8 cellular contexts compared by ENCODE assay signal in the genomic region with DNA sequence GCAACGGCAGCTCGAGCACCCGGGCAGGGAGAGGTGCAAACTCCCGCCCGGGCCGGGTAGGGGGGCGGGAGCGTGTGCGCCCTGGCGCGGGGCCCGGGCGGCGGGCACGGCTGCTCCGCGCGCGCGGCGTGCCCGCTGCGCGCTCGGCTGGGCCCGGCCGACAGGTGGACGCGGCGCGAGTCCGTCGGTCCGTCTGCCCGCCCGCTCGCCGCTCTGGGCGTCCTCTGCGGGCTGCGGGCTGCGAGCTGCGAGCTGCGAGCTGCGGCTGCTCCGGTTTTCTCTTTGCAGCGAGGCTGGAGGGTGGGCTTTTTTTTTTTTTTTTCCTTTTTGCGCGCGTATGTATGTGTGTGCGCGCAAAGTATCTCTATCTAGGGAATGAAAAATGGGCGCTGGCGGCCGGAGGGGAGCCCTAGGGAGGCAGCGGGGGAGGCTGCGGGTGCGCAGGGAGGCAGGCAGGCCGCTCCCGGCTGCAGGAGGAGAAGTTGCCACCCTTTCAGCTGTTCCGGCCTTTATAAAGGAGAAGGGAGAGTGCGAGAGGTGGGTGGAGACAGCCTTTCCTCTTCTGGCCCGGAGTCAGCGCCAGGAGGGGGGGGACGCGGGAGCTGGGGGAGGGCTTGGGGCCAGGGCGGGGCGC. TPM values are rescaled to one million over a fixed set of nuclear protein-coding genes. Genes with fewer than 3 reads are reported as not detected.
DNase-seq lines count a peak whose midpoint lies in the region; ATAC-seq and TF ChIP-seq lines count a peak whose summit lies in the region.

Gene PDGFB, minus strand, starts transcription at position 487 of the 634 bp plus-strand sequence. CDS start 1,019 bp downstream, outside the sequence.

- no peaks in the 10 kb centered on the region for H3K9me3 ChIP-seq in PC-9 (ENCODE audit: insufficient read depth, low read depth)
- H3K9me3 ChIP-seq in mucosa of rectum (ENCODE audit: control insufficient read depth in 2 of 2, low read length in 2 of 2), result no peaks in the 10 kb centered on the region

- no peak for ATAC-seq in HG03521 (IDR thresholded peaks at IDR 0.05; ENCODE audit: unreplicated experiment)

- 0 out of 2 replicates have a peak, but pooled peaks have one; percentile 9 for TF ChIP-seq CTCF in PC-9 (conservative IDR thresholded peaks at IDR 0.05)

- no peaks in the 10 kb centered on the region for H4K20me1 ChIP-seq in PC-9 (ENCODE audit: insufficient read depth)

- H3F3A ChIP-seq in PC-9 (ENCODE audit: insufficient read depth, low read depth), result peaks cover 51% of the 10 kb centered on the region

- H3K4me1 ChIP-seq in PC-9 (replicated peaks; ENCODE audit: insufficient read depth) (peaks cover 28% of the 10 kb centered on the region), mucosa of rectum (ENCODE audit: control insufficient read depth in 2 of 2, insufficient read depth in 2 of 2, low read length in 2 of 2) (peaks cover 32 to 34% of the 10 kb centered on the region in 2 donors)

- H3K36me3 ChIP-seq in PC-9 (ENCODE audit: low read depth), result no peaks in the 10 kb centered on the region
- no peaks in the 10 kb centered on the region for H3K36me3 ChIP-seq in mucosa of rectum (ENCODE audit: control insufficient read depth in 2 of 2, insufficient read depth in 2 of 2, low read length in 2 of 2)

- in situ Hi-C loops in endometrial microvascular endothelial cells (cut with HindIII; ENCODE audit: inconsistent ontology term, low pct_unique_long_range_greater_than_20kb, low sequenced_read_pairs), result no loop called here

- peak; percentile 41 for DNase-seq in NCI-H2029 (lab: John Stamatoyannopoulos, UW)
- no peak for DNase-seq in NCI-H2029 treated with DMSO at 0.1 percent for 48 hours (lab: John Stamatoyannopoulos, UW)
- DNase-seq in PC-9, result peak; percentile 61 to 71
- no peak for DNase-seq in AG08395 (ENCODE audit: low spot score)
- no peak for DNase-seq in stimulated activated CD4-positive, alpha-beta T cell treated with anti-CD3 and anti-CD28 coated beads, Interleukin-2, amount 100 ng/mL, for 48 hours

- H3K9me2 ChIP-seq in PC-9 (ENCODE audit: insufficient read depth), result no peaks in the 10 kb centered on the region

- H3K79me2 ChIP-seq in PC-9 (ENCODE audit: low read depth), result peaks cover 41% of the 10 kb centered on the region

- H3K27ac ChIP-seq in PC-9 (0 out of 2 replicates have a peak within 1 kb of the TSS, but pooled peaks have one; percentile 18), mucosa of rectum (ENCODE audit: low read depth in 2 of 2, low read length in 2 of 2) (peak within 1 kb of the TSS; percentile 33 to 52)

- BruUV-seq in PC-9 (replicated peaks; lab: Mats Ljungman, UMichigan), result TSS peak; percentile 85

- peak within 1 kb of the TSS; percentile 69 for H2AFZ ChIP-seq in PC-9

- H3K4me3 ChIP-seq in PC-9, result peak within 1 kb of the TSS; percentile 98
- H3K4me3 ChIP-seq in mucosa of rectum (ENCODE audit: low read length in 2 of 2), result peak within 1 kb of the TSS; percentile 46 to 52

- POLR2A ChIA-PET in PC-9 (lab: Charles Lee; ENCODE audit: unreplicated experiment), result interaction anchor here (0.6 to 1.4 kb wide), 8 partner anchors 9 to 456 kb away, joined by 3 to 8 read pairs (median 3); no protein-coding TSS in a partner anchor

- H3K27me3 ChIP-seq in PC-9 (ENCODE audit: insufficient read depth, low read depth), result no peaks in the 10 kb centered on the region
- H3K27me3 ChIP-seq in mucosa of rectum (ENCODE audit: control insufficient read depth in 2 of 2, insufficient read depth in 2 of 2, low read length in 2 of 2), result peaks cover 33 to 50% of the 10 kb centered on the region in 2 donors

- CTCF ChIA-PET in PC-9 (lab: Charles Lee), result interaction anchor here (1.1 kb wide), 1 partner anchor 96 kb away, joined by 11 read pairs; no protein-coding TSS in a partner anchor

- peak within 1 kb of the TSS; percentile 89 for H3K4me2 ChIP-seq in PC-9

- peak within 1 kb of the TSS in 1 of 2 donors; percentile 35 for H3K9ac ChIP-seq in mucosa of rectum (ENCODE audit: low read depth in 1 of 2, low read length in 2 of 2)

- intact Hi-C loops in PC-9 (cut with micrococcal nuclease; ENCODE audit: unreplicated experiment), result loop anchor here (10.0 kb wide), 1 partner anchor 280 kb away; the partner anchor contains the start of gene ATF4

RNA-seq across cellular contexts. Expression of gene PDGFB, which starts in this region (rescaled TPM):
- total RNA-seq in PC-9 (2021), result 35.5 and 39.7 TPM in 2 replicates
- total RNA-seq in endometrial microvascular endothelial cells (ENCODE audit: inconsistent ontology term), result 64.7 TPM

Comparison
In these comparisons a context has a peak if more than half of its experiments do, and no peak if none do; other contexts are left out.
1. DNase-seq: peak in NCI-H2029 (single experiment) and PC-9 (2 of 2); none in NCI-H2029 treated with DMSO at 0.1 percent for 48 hours (single experiment), AG08395 (single experiment) and stimulated activated CD4-positive, alpha-beta T cell treated with anti-CD3 and anti-CD28 coated beads, Interleukin-2, amount 100 ng/mL, for 48 hours (0 of 2).